ENCODE assay signal across 9 cellular contexts in the genomic region with DNA sequence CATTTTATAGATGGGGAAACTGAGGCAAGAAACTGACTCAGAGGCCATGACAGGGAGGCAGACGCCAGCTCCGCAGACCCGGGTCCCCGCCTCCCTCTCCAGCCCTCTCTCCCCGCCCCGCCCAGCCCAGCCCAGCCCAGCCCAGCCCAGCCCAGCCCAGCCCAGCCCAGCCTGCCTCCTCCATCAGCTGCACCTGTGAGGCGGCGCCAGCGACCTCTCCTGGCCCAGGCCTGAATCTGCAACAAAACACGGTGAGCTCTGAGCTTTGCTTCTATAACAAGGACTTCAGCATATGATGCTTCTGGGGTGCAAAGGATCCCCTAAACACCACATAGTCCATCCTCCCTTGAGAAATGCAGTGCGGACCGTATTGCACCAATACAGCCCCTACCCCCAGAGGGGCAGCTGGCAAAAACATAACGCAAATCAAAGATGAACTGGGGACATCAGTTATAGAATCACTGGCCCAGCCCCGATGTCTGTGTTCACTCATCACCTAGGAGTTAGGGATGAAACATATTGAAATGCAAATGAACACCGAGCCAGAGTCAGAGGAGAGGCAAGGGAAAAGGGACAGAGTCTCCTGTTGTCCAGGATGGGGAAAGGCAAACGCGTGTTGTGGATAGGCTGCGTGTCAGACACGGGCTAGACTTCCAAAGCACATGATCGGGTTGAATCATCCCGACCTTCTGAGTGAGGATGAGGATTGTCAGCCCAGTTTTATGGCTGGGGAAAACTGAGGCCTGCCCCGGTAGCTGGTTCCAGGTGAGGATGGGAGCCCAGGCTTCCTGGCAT.
DNase-seq lines count a peak whose midpoint lies in the region; ATAC-seq, FAIRE-seq and TF ChIP-seq lines count a peak whose summit lies in the region.
"Had no signal": no experiment of that assay in that cellular context is flagged by ENCODE, and none has a peak within 500 bp of the region (broad histone marks: within the 10 kb centered on the region; RNA-seq: fewer than 3 reads in every experiment).

No MANE protein-coding gene starts in this region.

- peak overlapping the region; percentile 78 for H3K4me2 ChIP-seq in keratinocyte (ENCODE audit: control insufficient read depth, extremely low read depth, insufficient read depth, low read depth, low read length)

- no peaks in the 10 kb centered on the region for H3K9me1 ChIP-seq in keratinocyte (ENCODE audit: control insufficient read depth, extremely low read depth, insufficient read depth, low read length)

- dilution Hi-C loops in keratinocyte (cut with MboI; ENCODE audit: extremely low pct_ligation_motif_present, low sequenced_read_pairs): no loop called here

- POLR2A ChIA-PET in HEK293 (lab: Yijun Ruan, JAX): no interaction called here

- CTCF ChIA-PET in HEK293 (lab: Yijun Ruan, JAX): interaction anchor here (1.0 to 1.5 kb wide), 3 partner anchors 9 to 316 kb away, joined by 3 read pairs; no protein-coding TSS in a partner anchor

- H3K27me3 ChIP-seq in keratinocyte (ENCODE audit: control insufficient read depth, extremely low read depth, insufficient read depth, low read length): no peaks in the 10 kb centered on the region
- peaks cover 5% of the 10 kb centered on the region for H3K27me3 ChIP-seq in effector memory CD4-positive, alpha-beta T cell (replicated peaks; ENCODE audit: control insufficient read depth, insufficient read depth, low read length, poor library complexity, severe bottlenecking)

- no peak overlapping the region for H3K4me3 ChIP-seq in AG10803 (ENCODE audit: low read length)
- H3K4me3 ChIP-seq in HEK293 (ENCODE audit: low read depth, low read length): no peak overlapping the region
- H3K4me3 ChIP-seq in keratinocyte (ENCODE audit: control insufficient read depth in 2 of 3, extremely low read depth in 1 of 3, insufficient read depth in 2 of 3, low read depth in 1 of 3, low read length in 3 of 3): peak overlapping the region in 1 of 3 experiments; percentile 4
- H3K4me3 ChIP-seq in effector memory CD4-positive, alpha-beta T cell (ENCODE audit: insufficient read depth, low read depth, low read length, poor library complexity, severe bottlenecking): no peak overlapping the region

- no peak overlapping the region for H3K27ac ChIP-seq in HEK293 (ENCODE audit: extremely low read depth, low read depth, low read length)
- H3K27ac ChIP-seq in VCaP: no peak overlapping the region
- H3K27ac ChIP-seq in keratinocyte (ENCODE audit: control insufficient read depth, insufficient read depth, low read length): peak overlapping the region; percentile 87
- H3K27ac ChIP-seq in effector memory CD4-positive, alpha-beta T cell (ENCODE audit: insufficient read depth, low read length, poor library complexity, severe bottlenecking): no peak overlapping the region

- H3K4me1 ChIP-seq in HEK293 (ENCODE audit: control insufficient read depth, insufficient read depth, low read length) (no peaks in the 10 kb centered on the region), keratinocyte (ENCODE audit: control insufficient read depth, extremely low read depth, insufficient read depth, low read length) (peaks cover 32% of the 10 kb centered on the region)
- peaks cover 14% of the 10 kb centered on the region for H3K4me1 ChIP-seq in effector memory CD4-positive, alpha-beta T cell (ENCODE audit: control insufficient read depth, insufficient read depth, low read length, poor library complexity, severe bottlenecking)

- H3K9ac ChIP-seq in keratinocyte (ENCODE audit: control insufficient read depth, extremely low read depth, insufficient read depth, low read length): peak overlapping the region; percentile 69

- H3K36me3 ChIP-seq in HEK293 (ENCODE audit: control insufficient read depth in 2 of 2, insufficient read depth in 1 of 2, low read length in 2 of 2): no peaks in the 10 kb centered on the region
- no peaks in the 10 kb centered on the region for H3K36me3 ChIP-seq in keratinocyte (ENCODE audit: control insufficient read depth in 2 of 2, extremely low read depth in 1 of 2, insufficient read depth in 2 of 2, low read length in 2 of 2)
- H3K36me3 ChIP-seq in effector memory CD4-positive, alpha-beta T cell (ENCODE audit: control insufficient read depth, insufficient read depth, low read length): no peaks in the 10 kb centered on the region

- H3K9me3 ChIP-seq in HEK293 (ENCODE audit: control insufficient read depth, insufficient read depth, low read depth, low read length): no peaks in the 10 kb centered on the region
- H3K9me3 ChIP-seq in keratinocyte (ENCODE audit: control insufficient read depth, low read depth, low read length): no peaks in the 10 kb centered on the region
- H3K9me3 ChIP-seq in effector memory CD4-positive, alpha-beta T cell (ENCODE audit: control insufficient read depth, low read length): no peaks in the 10 kb centered on the region

- DNase-seq in AG10803 (ENCODE audit: low read depth): no peak
- DNase-seq in keratinocyte (ENCODE audit: low read depth, low spot score): peak; percentile 23
- no peak for DNase-seq in NCI-H774 (lab: John Stamatoyannopoulos, UW)
- DNase-seq in effector memory CD4-positive, alpha-beta T cell: no peak
- DNase-seq: cortex of kidney had no signal

- no peaks in the 10 kb centered on the region for H3K79me2 ChIP-seq in keratinocyte (ENCODE audit: control insufficient read depth, insufficient read depth, low read length)

- no peaks in the 10 kb centered on the region for H4K20me1 ChIP-seq in keratinocyte (ENCODE audit: control insufficient read depth, extremely low read depth, insufficient read depth, low read length)

- no peak for ATAC-seq in GM19023 (IDR thresholded peaks at IDR 0.05; ENCODE audit: unreplicated experiment)
- no peak for ATAC-seq in GM21390 (IDR thresholded peaks at IDR 0.05; ENCODE audit: unreplicated experiment)

- TF ChIP-seq CTCF in AG10803 (conservative IDR thresholded peaks at IDR 0.05; ENCODE audit: low read length) (0 out of 2 replicates have a peak, but pooled peaks have one; percentile 17), HEK293 (tag by site-specific recombination; IDR thresholded peaks at IDR 0.05) (no peak), VCaP (conservative IDR thresholded peaks at IDR 0.05) (0 out of 2 replicates have a peak, but pooled peaks have one; percentile 8), keratinocyte (optimal IDR thresholded peaks at IDR 0.05 in 1 of 3, IDR thresholded peaks at IDR 0.05 in 1 of 3, conservative IDR thresholded peaks at IDR 0.05 in 1 of 3; ENCODE audit: extremely low read depth in 1 of 3, insufficient read depth in 2 of 3, low read length in 3 of 3) (peak in 1 of 3 experiments; percentile 39)

- peak overlapping the region; percentile 92 for H2AFZ ChIP-seq in keratinocyte (ENCODE audit: control insufficient read depth, low read length)

- peak; percentile 81 for FAIRE-seq in keratinocyte (lab: Jason Lieb, UNC)

TF ChIP-seq in HEK293, 187 proteins besides CTCF, POLR2A, EP300 and RAD21 (continues in another document):
- TF ChIP-seq SP7 (tag by site-specific recombination; IDR thresholded peaks at IDR 0.05) (no peak), ZNF394 (tag by site-specific recombination; IDR thresholded peaks at IDR 0.05; ENCODE audit: borderline replicate concordance) (no peak)
- TF ChIP-seq, protein P1, sequence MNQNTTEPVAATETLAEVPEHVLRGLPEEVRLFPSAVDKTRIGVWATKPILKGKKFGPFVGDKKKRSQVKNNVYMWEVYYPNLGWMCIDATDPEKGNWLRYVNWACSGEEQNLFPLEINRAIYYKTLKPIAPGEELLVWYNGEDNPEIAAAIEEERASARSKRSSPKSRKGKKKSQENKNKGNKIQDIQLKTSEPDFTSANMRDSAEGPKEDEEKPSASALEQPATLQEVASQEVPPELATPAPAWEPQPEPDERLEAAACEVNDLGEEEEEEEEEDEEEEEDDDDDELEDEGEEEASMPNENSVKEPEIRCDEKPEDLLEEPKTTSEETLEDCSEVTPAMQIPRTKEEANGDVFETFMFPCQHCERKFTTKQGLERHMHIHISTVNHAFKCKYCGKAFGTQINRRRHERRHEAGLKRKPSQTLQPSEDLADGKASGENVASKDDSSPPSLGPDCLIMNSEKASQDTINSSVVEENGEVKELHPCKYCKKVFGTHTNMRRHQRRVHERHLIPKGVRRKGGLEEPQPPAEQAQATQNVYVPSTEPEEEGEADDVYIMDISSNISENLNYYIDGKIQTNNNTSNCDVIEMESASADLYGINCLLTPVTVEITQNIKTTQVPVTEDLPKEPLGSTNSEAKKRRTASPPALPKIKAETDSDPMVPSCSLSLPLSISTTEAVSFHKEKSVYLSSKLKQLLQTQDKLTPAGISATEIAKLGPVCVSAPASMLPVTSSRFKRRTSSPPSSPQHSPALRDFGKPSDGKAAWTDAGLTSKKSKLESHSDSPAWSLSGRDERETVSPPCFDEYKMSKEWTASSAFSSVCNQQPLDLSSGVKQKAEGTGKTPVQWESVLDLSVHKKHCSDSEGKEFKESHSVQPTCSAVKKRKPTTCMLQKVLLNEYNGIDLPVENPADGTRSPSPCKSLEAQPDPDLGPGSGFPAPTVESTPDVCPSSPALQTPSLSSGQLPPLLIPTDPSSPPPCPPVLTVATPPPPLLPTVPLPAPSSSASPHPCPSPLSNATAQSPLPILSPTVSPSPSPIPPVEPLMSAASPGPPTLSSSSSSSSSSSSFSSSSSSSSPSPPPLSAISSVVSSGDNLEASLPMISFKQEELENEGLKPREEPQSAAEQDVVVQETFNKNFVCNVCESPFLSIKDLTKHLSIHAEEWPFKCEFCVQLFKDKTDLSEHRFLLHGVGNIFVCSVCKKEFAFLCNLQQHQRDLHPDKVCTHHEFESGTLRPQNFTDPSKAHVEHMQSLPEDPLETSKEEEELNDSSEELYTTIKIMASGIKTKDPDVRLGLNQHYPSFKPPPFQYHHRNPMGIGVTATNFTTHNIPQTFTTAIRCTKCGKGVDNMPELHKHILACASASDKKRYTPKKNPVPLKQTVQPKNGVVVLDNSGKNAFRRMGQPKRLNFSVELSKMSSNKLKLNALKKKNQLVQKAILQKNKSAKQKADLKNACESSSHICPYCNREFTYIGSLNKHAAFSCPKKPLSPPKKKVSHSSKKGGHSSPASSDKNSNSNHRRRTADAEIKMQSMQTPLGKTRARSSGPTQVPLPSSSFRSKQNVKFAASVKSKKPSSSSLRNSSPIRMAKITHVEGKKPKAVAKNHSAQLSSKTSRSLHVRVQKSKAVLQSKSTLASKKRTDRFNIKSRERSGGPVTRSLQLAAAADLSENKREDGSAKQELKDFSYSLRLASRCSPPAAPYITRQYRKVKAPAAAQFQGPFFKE (tag by site-specific recombination; IDR thresholded peaks at IDR 0.05; ENCODE audit: borderline replicate concordance): no peak
